In genomic region chr1:233326319-233326994, GRCh38 we compare ENCODE assay signal across 9 cellular contexts. TPM values are rescaled to one million over a fixed set of nuclear protein-coding genes. Genes with fewer than 3 reads are reported as not detected.
A peak's percentile ranks its signal among the peaks of the same experiment; 100 is the strongest.
DNase-seq lines count a peak whose midpoint lies in the region; ATAC-seq, FAIRE-seq and TF ChIP-seq lines count a peak whose summit lies in the region.
"Had no signal": no experiment of that assay in that cellular context is flagged by ENCODE, and none has a peak within 500 bp of the region (broad histone marks: within the 10 kb centered on the region; RNA-seq: fewer than 3 reads in every experiment).

No MANE protein-coding gene starts in this region.

- H3K9me3 ChIP-seq in liver (ENCODE audit: control insufficient read depth in 4 of 4, low read length in 3 of 4) (no peaks in the 10 kb centered on the region), HepG2 (ENCODE audit: low read length) (no peaks in the 10 kb centered on the region), upper lobe of right lung (no peaks in the 10 kb centered on the region), tibial nerve (no peaks in the 10 kb centered on the region)

- no TSS peak for BruUV-seq in HepG2 (replicated peaks; lab: Mats Ljungman, UMichigan)

- H2AFZ ChIP-seq in HepG2 (ENCODE audit: low read length) = no peak overlapping the region

- H3K9ac ChIP-seq in liver (ENCODE audit: low read depth in 1 of 2, low read length in 2 of 2) (peak overlapping the region in 1 of 2 donors; percentile 38), HepG2 (ENCODE audit: insufficient read depth, low read depth, low read length) (no peak overlapping the region)

- TF ChIP-seq RAD21 in liver (IDR thresholded peaks at IDR 0.05) (no peak), HepG2 (CRISPR knock-in tag; IDR thresholded peaks at IDR 0.05) (no peak)

- H3K27me3 ChIP-seq in liver (ENCODE audit: control insufficient read depth in 4 of 4, insufficient read depth in 4 of 4, low read length in 3 of 4) (no peaks in the 10 kb centered on the region), HepG2 (ENCODE audit: control insufficient read depth in 1 of 2, insufficient read depth in 2 of 2, low read length in 2 of 2) (no peaks in the 10 kb centered on the region), kidney epithelial cell (ENCODE audit: control insufficient read depth, insufficient read depth, low read length) (no peaks in the 10 kb centered on the region), upper lobe of right lung (peaks cover 6% of the 10 kb centered on the region), tibial nerve (peaks cover 0 to 23% of the 10 kb centered on the region in 2 donors)

- H3K36me3 ChIP-seq in liver (ENCODE audit: control insufficient read depth in 4 of 4, insufficient read depth in 3 of 4, low read depth in 1 of 4, low read length in 3 of 4) = no peaks in the 10 kb centered on the region
- no peaks in the 10 kb centered on the region for H3K36me3 ChIP-seq in HepG2 (replicated peaks in 1 of 2; ENCODE audit: control insufficient read depth in 1 of 2, insufficient read depth in 2 of 2, low read length in 2 of 2)
- H3K36me3 ChIP-seq in kidney epithelial cell (ENCODE audit: control insufficient read depth, insufficient read depth, low read length) = no peaks in the 10 kb centered on the region
- H3K36me3 ChIP-seq in upper lobe of right lung = no peaks in the 10 kb centered on the region
- H3K36me3 ChIP-seq in tibial nerve = no peaks in the 10 kb centered on the region

- peak overlapping the region; percentile 85 for H3K4me3 Mint-ChIP-seq in activated naive CD8-positive, alpha-beta T cell

- intact Hi-C loops in HepG2 (cut with micrococcal nuclease; ENCODE audit: unreplicated experiment) = no loop called here
- intact Hi-C loops in upper lobe of right lung (cut with DNase I) = no loop called here

- TF ChIP-seq POLR2A in HepG2 (IDR thresholded peaks at IDR 0.05; ENCODE audit: insufficient read depth in 1 of 2, low read depth in 2 of 2, low read length in 2 of 2) (no peak), tibial nerve (IDR thresholded peaks at IDR 0.05) (no peak)

- DNase-seq in HepG2 (ENCODE audit: low spot score) = no peak
- no peak for DNase-seq in kidney epithelial cell (ENCODE audit: low read depth)
- DNase-seq in upper lobe of right lung = no peak
- no peak for DNase-seq in tibial nerve (ENCODE audit: low spot score in 2 of 2)

- H3K4me2 ChIP-seq in HepG2 (ENCODE audit: low read depth, low read length) = no peak overlapping the region

- WGBS in liver = 24% methylated on average over 6 of the region's 6 CpGs
- 30% methylated on average over 5 of the region's 6 CpGs for WGBS in HepG2 (ENCODE audit: low lambda C conversion rate)
- 15 to 29% methylated on average over 6 of the region's 6 CpGs for WGBS in tibial nerve, 2 donors

- no peaks in the 10 kb centered on the region for H4K20me1 ChIP-seq in HepG2 (ENCODE audit: insufficient read depth, low read length)

- peaks cover 5% of the 10 kb centered on the region for H3K27me3 Mint-ChIP-seq in activated naive CD8-positive, alpha-beta T cell

- no peak overlapping the region for H3K27ac Mint-ChIP-seq in activated naive CD8-positive, alpha-beta T cell

- H3K27ac ChIP-seq in liver (ENCODE audit: low read depth in 1 of 2, low read length in 2 of 2) (peak overlapping the region; percentile 3 to 46), HepG2 (ENCODE audit: extremely low read length, insufficient read depth, low read length) (no peak overlapping the region), upper lobe of right lung (no peak overlapping the region), tibial nerve (no peak overlapping the region)

- H3K36me3 Mint-ChIP-seq in activated naive CD8-positive, alpha-beta T cell = no peaks in the 10 kb centered on the region

- H3K4me1 ChIP-seq in liver (ENCODE audit: control insufficient read depth in 4 of 4, insufficient read depth in 4 of 4, low read length in 3 of 4) = peaks cover 8 to 36% (median 15%) of the 10 kb centered on the region in 4 donors
- H3K4me1 ChIP-seq in HepG2 (ENCODE audit: insufficient read depth, low read length) = no peaks in the 10 kb centered on the region
- peaks cover 6% of the 10 kb centered on the region for H3K4me1 ChIP-seq in upper lobe of right lung
- H3K4me1 ChIP-seq in tibial nerve = peaks cover 0 to 26% (median 4%) of the 10 kb centered on the region in 4 donors

- in situ Hi-C loops in HepG2 (cut with HindIII; ENCODE audit: extremely low pct_ligation_motif_present, low pct_unique_long_range_greater_than_20kb) = no loop called here

- TF ChIP-seq EP300 in HepG2 (IDR thresholded peaks at IDR 0.05; ENCODE audit: low read depth in 2 of 2, low read length in 2 of 2) (no peak), HepG2 (CRISPR knock-in tag; IDR thresholded peaks at IDR 0.05; ENCODE audit: borderline replicate concordance) (no peak), tibial nerve (IDR thresholded peaks at IDR 0.05) (no peak)

- FAIRE-seq in HepG2 (lab: Jason Lieb, UNC) = no peak
- FAIRE-seq: G401.6 had no signal

- no peak for TF ChIP-seq CTCF in liver (IDR thresholded peaks at IDR 0.05; ENCODE audit: low read depth, low read length, missing input control)
- no peak for TF ChIP-seq CTCF in HepG2 (CRISPR knock-in tag; IDR thresholded peaks at IDR 0.05)
- TF ChIP-seq CTCF in kidney epithelial cell (IDR thresholded peaks at IDR 0.05; ENCODE audit: insufficient read depth, low read length, poor library complexity, severe bottlenecking) = no peak
- TF ChIP-seq CTCF in upper lobe of right lung (IDR thresholded peaks at IDR 0.05) = no peak
- TF ChIP-seq CTCF in tibial nerve (IDR thresholded peaks at IDR 0.05) = no peak

- peak overlapping the region; percentile 62 to 94 (median 64) for H3K4me3 ChIP-seq in liver (ENCODE audit: low read depth in 1 of 3, low read length in 3 of 3)
- H3K4me3 ChIP-seq in HepG2 (replicated peaks in 1 of 3; ENCODE audit: insufficient read depth in 1 of 3, low read depth in 2 of 3, low read length in 3 of 3) = no peak overlapping the region
- peak overlapping the region; percentile 38 for H3K4me3 ChIP-seq in kidney epithelial cell (ENCODE audit: low read depth, low read length)
- H3K4me3 ChIP-seq in upper lobe of right lung = peak overlapping the region; percentile 63
- H3K4me3 ChIP-seq in tibial nerve = no peak overlapping the region

- no peaks in the 10 kb centered on the region for H3K9me3 Mint-ChIP-seq in activated naive CD8-positive, alpha-beta T cell (ENCODE audit: low read depth)

- POLR2A ChIA-PET in HepG2 (lab: Yijun Ruan, JAX) = no interaction called here

- H3K4me1 Mint-ChIP-seq in activated naive CD8-positive, alpha-beta T cell (ENCODE audit: low read depth) = peaks cover 7% of the 10 kb centered on the region

- ATAC-seq in HepG2 = no peak
- ATAC-seq in upper lobe of right lung = no peak
- no peak for ATAC-seq in HG02884 (IDR thresholded peaks at IDR 0.05; ENCODE audit: unreplicated experiment)
- no peak for ATAC-seq in GM21786 (IDR thresholded peaks at IDR 0.05; ENCODE audit: unreplicated experiment)

- no peaks in the 10 kb centered on the region for H3K79me2 ChIP-seq in HepG2 (ENCODE audit: insufficient read depth, low read length)

- CTCF ChIA-PET in HepG2 (lab: Yijun Ruan, JAX; ENCODE audit: low intra/inter-chr PET ratio, low total read pairs) = no interaction called here

RNA-seq across cellular contexts. Expression of gene MAP3K21, which starts 1.1 kb away (rescaled TPM):
- total RNA-seq in liver = 1 to 10 TPM in 1 of 2 donors, under 1 TPM in 1; 0.51 to 7.3 TPM
- 1 to 10 TPM; 1.6 TPM for polyA plus RNA-seq in liver
- total RNA-seq in HepG2 (2016; rRNA removed; fragmentation: Illumina TruSeq; extraction: Trizol) = not detected in 2 replicates
- not detected in 2 replicates for total RNA-seq in HepG2 (2016; cell fraction: cytosol; rRNA removed; fragmentation: Illumina TruSeq; extraction: Trizol; ENCODE audit: low read depth)
- total RNA-seq in HepG2 (2016; cell fraction: insoluble cytoplasmic fraction; rRNA removed; fragmentation: Illumina TruSeq; extraction: Trizol) = not detected in 2 replicates
- total RNA-seq in HepG2 (2016; cell fraction: membrane; rRNA removed; fragmentation: Illumina TruSeq; extraction: Trizol) = not detected in 2 replicates
- not detected in 2 replicates for total RNA-seq in HepG2 (2016; cell fraction: nucleus; rRNA removed; fragmentation: Illumina TruSeq; extraction: Trizol)
- polyA plus RNA-seq in HepG2 (2011; rRNA removed) = not detected in 2 replicates
- not detected in 2 replicates for polyA plus RNA-seq in HepG2 (2011; cell fraction: cytosol; rRNA removed)
- not detected in 2 replicates for polyA plus RNA-seq in HepG2 (2011; cell fraction: nucleus; rRNA removed)
- polyA plus RNA-seq in HepG2 (2012) = not detected in 2 replicates
- not detected in 2 replicates for polyA plus RNA-seq in HepG2 (2016; cell fraction: cytosol; fragmentation: Illumina TruSeq; extraction: Trizol; ENCODE audit: low read depth)
- not detected in 2 replicates for polyA plus RNA-seq in HepG2 (2016; cell fraction: insoluble cytoplasmic fraction; fragmentation: Illumina TruSeq; extraction: Trizol; ENCODE audit: low read depth)
- polyA plus RNA-seq in HepG2 (2016; cell fraction: membrane; fragmentation: Illumina TruSeq; extraction: Trizol; ENCODE audit: low read depth) = not detected in 2 replicates
- not detected in 2 replicates for polyA plus RNA-seq in HepG2 (2016; cell fraction: nucleus; fragmentation: Illumina TruSeq; extraction: Trizol; ENCODE audit: insufficient read depth, low read depth)
- polyA minus RNA-seq in HepG2 (2011; rRNA and poly(A)+ RNA removed; ENCODE audit: low replicate concordance) = 44.2 TPM in 1 of 2 replicates, not detected in the other
- 0.18 and 0.20 TPM in 2 replicates for polyA minus RNA-seq in HepG2 (2011; cell fraction: cytosol; rRNA and poly(A)+ RNA removed)
- 0.13 and 0.25 TPM in 2 replicates for polyA minus RNA-seq in HepG2 (2011; cell fraction: nucleus; rRNA and poly(A)+ RNA removed)
- 6.4 and 7.6 TPM in 2 replicates for total RNA-seq in kidney epithelial cell
- total RNA-seq in upper lobe of right lung = 9.1 TPM
- total RNA-seq in tibial nerve = 1 to 10 TPM; 1.1 to 3.3 (median 1.8) TPM

RNA-seq across cellular contexts. Expression of gene PCNX2, which starts 30.9 kb away (rescaled TPM):
- total RNA-seq in liver (1 to 10 TPM in 1 of 2 donors, under 1 TPM in 1; 0.89 to 3.1 TPM), HepG2 (2016; rRNA removed; fragmentation: Illumina TruSeq; extraction: Trizol) (0.11 TPM in 1 of 2 replicates, not detected in the other), kidney epithelial cell (26.4 and 29.5 TPM in 2 replicates), upper lobe of right lung (6.8 TPM), tibial nerve (10 to 100 TPM; 10.2 to 32.1 (median 19.2) TPM)
- polyA plus RNA-seq in liver (under 1 TPM; 0.20 to 0.96 TPM), HepG2 (2011; rRNA removed) (0.13 and 0.42 TPM in 2 replicates)
- total RNA-seq in HepG2 (2016; cell fraction: cytosol; rRNA removed; fragmentation: Illumina TruSeq; extraction: Trizol; ENCODE audit: low read depth) = not detected in 2 replicates
- not detected in 2 replicates for total RNA-seq in HepG2 (2016; cell fraction: insoluble cytoplasmic fraction; rRNA removed; fragmentation: Illumina TruSeq; extraction: Trizol)
- not detected in 2 replicates for total RNA-seq in HepG2 (2016; cell fraction: membrane; rRNA removed; fragmentation: Illumina TruSeq; extraction: Trizol)
- not detected in 2 replicates for total RNA-seq in HepG2 (2016; cell fraction: nucleus; rRNA removed; fragmentation: Illumina TruSeq; extraction: Trizol)
- 0.06 and 0.12 TPM in 2 replicates for polyA plus RNA-seq in HepG2 (2011; cell fraction: cytosol; rRNA removed)
- 0.33 and 0.39 TPM in 2 replicates for polyA plus RNA-seq in HepG2 (2011; cell fraction: nucleus; rRNA removed)
- 0.21 TPM in 1 of 2 replicates, not detected in the other for polyA plus RNA-seq in HepG2 (2012)
- polyA plus RNA-seq in HepG2 (2016; cell fraction: cytosol; fragmentation: Illumina TruSeq; extraction: Trizol; ENCODE audit: low read depth) = not detected in 2 replicates
- polyA plus RNA-seq in HepG2 (2016; cell fraction: insoluble cytoplasmic fraction; fragmentation: Illumina TruSeq; extraction: Trizol; ENCODE audit: low read depth) = not detected in 2 replicates
- polyA plus RNA-seq in HepG2 (2016; cell fraction: membrane; fragmentation: Illumina TruSeq; extraction: Trizol; ENCODE audit: low read depth) = not detected in 2 replicates
- polyA plus RNA-seq in HepG2 (2016; cell fraction: nucleus; fragmentation: Illumina TruSeq; extraction: Trizol; ENCODE audit: insufficient read depth, low read depth) = not detected in 2 replicates
- 61.8 TPM in 1 of 2 replicates, not detected in the other for polyA minus RNA-seq in HepG2 (2011; rRNA and poly(A)+ RNA removed; ENCODE audit: low replicate concordance)
- polyA minus RNA-seq in HepG2 (2011; cell fraction: cytosol; rRNA and poly(A)+ RNA removed) = 0.26 and 0.49 TPM in 2 replicates
- polyA minus RNA-seq in HepG2 (2011; cell fraction: nucleus; rRNA and poly(A)+ RNA removed) = 0.26 TPM in 1 of 2 replicates, not detected in the other

Comparison
In these comparisons a context has a peak if more than half of its experiments do, and no peak if none do; other contexts are left out.
1. H3K27ac ChIP-seq: peak in liver (2 of 2); none in HepG2 (single experiment), upper lobe of right lung (single experiment) and tibial nerve (0 of 4).
2. H3K4me3 ChIP-seq: peak in liver (3 of 3), kidney epithelial cell (single experiment) and upper lobe of right lung (single experiment); none in HepG2 (0 of 3) and tibial nerve (0 of 4).